Comparison of ENCODE assay signal across 21 cellular contexts in the genomic region with DNA sequence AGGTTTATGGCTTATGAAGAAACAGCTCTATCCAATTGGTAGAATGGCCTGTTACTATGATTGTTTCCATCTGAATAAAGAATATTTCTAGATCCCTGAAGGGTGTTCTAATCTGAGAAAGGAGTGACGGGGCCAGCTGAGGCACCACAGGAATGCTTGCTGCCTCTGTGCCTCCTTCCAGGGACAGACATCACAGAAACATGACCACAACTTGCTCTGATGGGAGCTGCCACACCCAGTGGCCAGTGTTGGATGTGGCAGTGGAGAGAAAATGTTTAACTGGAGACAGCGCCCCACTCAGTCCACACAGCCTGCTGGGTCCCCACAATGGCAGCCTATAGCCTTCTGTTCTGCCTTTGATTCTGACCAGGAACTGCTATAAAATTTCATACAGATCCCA. TPM values are rescaled to one million over a fixed set of nuclear protein-coding genes. Genes with fewer than 3 reads are reported as not detected.
DNase-seq lines count a peak whose midpoint lies in the region; ATAC-seq, FAIRE-seq and TF ChIP-seq lines count a peak whose summit lies in the region.
"Had no signal": no experiment of that assay in that cellular context is flagged by ENCODE, and none has a peak within 500 bp of the region (broad histone marks: within the 10 kb centered on the region; RNA-seq: fewer than 3 reads in every experiment).

No MANE protein-coding gene starts in this region.

- no peaks in the 10 kb centered on the region for H3K9me2 ChIP-seq in Loucy (replicated peaks; ENCODE audit: low read depth, low read length)

- TF ChIP-seq POLR2A in K562 (conservative IDR thresholded peaks at IDR 0.05) = no peak

- peak; percentile 32 for DNase-seq in ELR (ENCODE audit: low read depth)
- peak in 3 of 4 experiments; percentile 16 to 33 (median 17) for DNase-seq in K562 (ENCODE audit: extremely low read depth in 1 of 4, low spot score in 3 of 4)
- DNase-seq in psoas muscle = peak; percentile 65 to 80
- no peak for DNase-seq in NCI-H2081 treated with DMSO at 0.1 percent for 48 hours (lab: John Stamatoyannopoulos, UW)
- no peak for DNase-seq in cardiac septum (ENCODE audit: low spot score)
- DNase-seq in HPDE6-E6E7 (ENCODE audit: extremely low spot score) = no peak
- DNase-seq: activated naive CD8-positive, alpha-beta T cell treated with anti-CD3 and anti-CD28 coated beads, Interleukin-2, amount 50 U/mL, for 24 hours; activated T-cell treated with anti-CD3 and anti-CD28 coated beads for 4 hours; CD4-positive, alpha-beta T cell; colonic mucosa; GF-D8; lower lobe of right lung; NCI-H1092; NCI-H226; sigmoid colon; stimulated activated naive B cell treated with anti-CD40 and anti-IgM and Interleukin-4, amounts not matched to agents 10 μg/mL and 1 μg/mL and 100 μg/mL, for 72 hours; SW 1271 had no signal

- TF ChIP-seq CTCF in Loucy (conservative IDR thresholded peaks at IDR 0.05; ENCODE audit: low read length) (peak; percentile 42), K562 (IDR thresholded peaks at IDR 0.05 in 2 of 3, conservative IDR thresholded peaks at IDR 0.05 in 1 of 3; ENCODE audit: insufficient read depth in 2 of 3, low read depth in 1 of 3, low read length in 3 of 3) (peak; percentile 39 to 91 (median 54); a peak in 5 of 6 replicates), psoas muscle (IDR thresholded peaks at IDR 0.05) (peak; percentile 46)

- no peak overlapping the region for H3K4me3 ChIP-seq in Loucy (ENCODE audit: low read length, poor library complexity, severe bottlenecking)
- no peak overlapping the region for H3K4me3 ChIP-seq in K562
- H3K4me3 ChIP-seq in psoas muscle = no peak overlapping the region
- H3K4me3 ChIP-seq: colonic mucosa, HAP-1, lower lobe of right lung, sigmoid colon had no signal

- peak in 1 of 2 experiments; percentile 34; a peak in 2 of 4 replicates for TF ChIP-seq RAD21 in K562 (CRISPR knock-in tag; conservative IDR thresholded peaks at IDR 0.05 in 1 of 2, IDR thresholded peaks at IDR 0.05 in 1 of 2)

- H3K27ac ChIP-seq in K562 (ENCODE audit: extremely low read depth, low read depth, low read length) = no peak overlapping the region
- H3K27ac ChIP-seq in psoas muscle = peak overlapping the region; percentile 90
- H3K27ac ChIP-seq: colonic mucosa, lower lobe of right lung, sigmoid colon had no signal

- no peaks in the 10 kb centered on the region for H3K9me1 ChIP-seq in K562 (ENCODE audit: control insufficient read depth, insufficient read depth, low read length)

- H3K9me3 ChIP-seq in Loucy (ENCODE audit: insufficient read depth, low read depth, low read length) = no peaks in the 10 kb centered on the region
- no peaks in the 10 kb centered on the region for H3K9me3 ChIP-seq in K562 (replicated peaks; ENCODE audit: control insufficient read depth, insufficient read depth, low read depth, low read length)
- no peaks in the 10 kb centered on the region for H3K9me3 ChIP-seq in psoas muscle
- H3K9me3 ChIP-seq: colonic mucosa, HAP-1, lower lobe of right lung, sigmoid colon had no signal

- BruUV-seq in K562 (replicated peaks; lab: Mats Ljungman, UMichigan) = no TSS peak

- H3K9ac ChIP-seq in Loucy (ENCODE audit: low read depth, low read length, poor library complexity, severe bottlenecking) (no peak overlapping the region), K562 (ENCODE audit: insufficient read depth in 1 of 2, low read depth in 2 of 2, low read length in 2 of 2) (no peak overlapping the region)

- in situ Hi-C loops in K562 (cut with MboI) = loop anchor here (25.0 kb wide), 1 partner anchor 679 kb away; a partner anchor contains a TSS

- no peak overlapping the region for H3K4me2 ChIP-seq in Loucy (ENCODE audit: low read depth, low read length, poor library complexity, severe bottlenecking)
- H3K4me2 ChIP-seq in K562 (ENCODE audit: insufficient read depth, low read length) = no peak overlapping the region

- H3K27me3 ChIP-seq in Loucy (ENCODE audit: insufficient read depth, low read length, poor library complexity, severe bottlenecking) (no peaks in the 10 kb centered on the region), K562 (ENCODE audit: control insufficient read depth in 2 of 2, insufficient read depth in 2 of 2, low read length in 2 of 2) (no peaks in the 10 kb centered on the region), psoas muscle (ENCODE audit: insufficient read depth in 3 of 3, low read length in 2 of 3) (no peaks in the 10 kb centered on the region)
- H3K27me3 ChIP-seq: colonic mucosa, sigmoid colon had no signal

- no peaks in the 10 kb centered on the region for H4K20me1 ChIP-seq in Loucy (ENCODE audit: insufficient read depth, low read length, poor library complexity, severe bottlenecking)
- H4K20me1 ChIP-seq in K562 (replicated peaks; ENCODE audit: control insufficient read depth, insufficient read depth, low read length) = no peaks in the 10 kb centered on the region

- H3K79me2 ChIP-seq in Loucy (ENCODE audit: insufficient read depth, low read length) = no peaks in the 10 kb centered on the region
- H3K79me2 ChIP-seq in K562 (ENCODE audit: control insufficient read depth, insufficient read depth, low read length) = no peaks in the 10 kb centered on the region

- no peaks in the 10 kb centered on the region for H3F3A ChIP-seq in Loucy (ENCODE audit: low read depth)

- CTCF ChIA-PET in K562 (lab: Yijun Ruan, JAX; ENCODE audit: low intra/inter-chr PET ratio) = interaction anchor here (0.6 kb wide), 1 partner anchor 346 kb away, joined by 3 read pairs; no protein-coding TSS in a partner anchor

- intact Hi-C loops in K562 (cut with micrococcal nuclease) = no loop called here
- intact Hi-C loops in psoas muscle (cut with DNase I) = loop anchor here (5.0 to 10.0 kb wide), 2 partner anchors 36 to 272 kb away; no protein-coding TSS in a partner anchor
- intact Hi-C loops in cardiac septum (cut with DNase I) = no loop called here

- FAIRE-seq in K562 (lab: Jason Lieb, UNC) = no peak

- no peak for TF ChIP-seq EP300 in K562 (IDR thresholded peaks at IDR 0.05; ENCODE audit: low read length)

- H2AFZ ChIP-seq in Loucy (ENCODE audit: low read length) = no peak overlapping the region
- no peak overlapping the region for H2AFZ ChIP-seq in K562 (ENCODE audit: low read depth, low read length)

- POLR2A ChIA-PET in K562 (lab: Yijun Ruan, JAX) = interaction anchor here (0.7 to 0.9 kb wide), 2 partner anchors 9 to 15 kb away, joined by 3 read pairs; no protein-coding TSS in a partner anchor

- no peaks in the 10 kb centered on the region for H3K36me3 ChIP-seq in Loucy (ENCODE audit: insufficient read depth, low read length)
- H3K36me3 ChIP-seq in K562 (ENCODE audit: control insufficient read depth, insufficient read depth, low read length) = no peaks in the 10 kb centered on the region
- H3K36me3 ChIP-seq in psoas muscle (ENCODE audit: insufficient read depth in 1 of 2, low read depth in 1 of 2) = peaks cover 0 to 3% of the 10 kb centered on the region in 2 donors
- H3K36me3 ChIP-seq: colonic mucosa, HAP-1 had no signal

- 14% methylated on average over 1 of the region's 2 CpGs for WGBS in K562 (ENCODE audit: insufficient coverage, low coverage, missing lambda C conversion rate)
- 54 to 70% (median 56%) methylated on average over 2 of the region's 2 CpGs for WGBS in psoas muscle, 3 donors

- ATAC-seq in K562 = peak; percentile 79
- peak; percentile 48 to 68 (median 62) for ATAC-seq in psoas muscle
- ATAC-seq in GM21390 (IDR thresholded peaks at IDR 0.05; ENCODE audit: unreplicated experiment) = no peak
- ATAC-seq: activated CD4-positive, CD25-positive, alpha-beta regulatory T cell treated with anti-CD3 and anti-CD28 coated beads, Interleukin-2, amount 50 U/mL, for 24 hours; activated naive CD8-positive, alpha-beta T cell treated with anti-CD3 and anti-CD28 coated beads, Interleukin-2, amount 50 U/mL, for 24 hours; lower lobe of right lung; stimulated activated naive B cell treated with anti-CD40 and anti-IgM and Interleukin-4, amounts not matched to agents 10 μg/mL and 1 μg/mL and 100 μg/mL, for 72 hours had no signal

- no peaks in the 10 kb centered on the region for H3K4me1 ChIP-seq in Loucy (ENCODE audit: insufficient read depth, low read length, poor library complexity, severe bottlenecking)
- H3K4me1 ChIP-seq in K562 (replicated peaks in 1 of 2; ENCODE audit: control insufficient read depth in 2 of 2, insufficient read depth in 2 of 2, low read length in 2 of 2) = peaks cover 0 to 4% of the 10 kb centered on the region in 2 experiments; a peak in 2 of 5 replicates
- peaks cover 69% of the 10 kb centered on the region for H3K4me1 ChIP-seq in psoas muscle
- H3K4me1 ChIP-seq: colonic mucosa, HAP-1 had no signal

RNA-seq across cellular contexts. Expression of gene TESK1, which starts 38.6 kb away (rescaled TPM):
- total RNA-seq in K562 (2011; cell fraction: chromatin; rRNA removed; ENCODE audit: low replicate concordance) = 31.6 and 38.4 TPM in 2 replicates
- total RNA-seq in K562 (2011; cell fraction: nucleolus; rRNA removed) = 22.0 and 29.9 TPM in 2 replicates
- total RNA-seq in K562 (2011; cell fraction: nucleoplasm; rRNA removed) = 25.6 and 25.8 TPM in 2 replicates
- 3.7 and 4.8 TPM in 2 replicates for total RNA-seq in K562 (2014; rRNA removed)
- 1.8 and 2.1 TPM in 2 replicates for total RNA-seq in K562 (2014; rRNA removed; fragmentation: Illumina TruSeq; extraction: Trizol)
- total RNA-seq in K562 (2015; rRNA removed; fragmentation: Illumina TruSeq; extraction: Trizol) = 4.1 and 4.3 TPM in 2 replicates
- 7.9 and 10.4 TPM in 2 replicates for total RNA-seq in K562 (2021)
- polyA plus RNA-seq in K562 (2011; rRNA removed) = 5.9 and 6.2 TPM in 2 replicates
- polyA plus RNA-seq in K562 (2011; cell fraction: cytosol; rRNA removed) = 5.3 and 8.8 TPM in 2 replicates
- 40.2 and 56.0 TPM in 2 replicates for polyA plus RNA-seq in K562 (2011; cell fraction: nucleus; rRNA removed)
- 11.7 and 15.9 TPM in 2 replicates for polyA plus RNA-seq in K562 (2012)
- 6.0 and 7.4 TPM in 2 replicates for polyA plus RNA-seq in K562 (2014; fragmentation: Illumina TruSeq; extraction: Trizol)
- polyA plus RNA-seq in K562 (2014; fragmentation: Nextera tagmentation; extraction: Ambion mirVana) = under 1 TPM; 0.07 to 0.21 TPM
- polyA plus RNA-seq in K562 (2014; rRNA removed) = 5.9 and 8.1 TPM in 2 replicates
- 5.2 and 5.7 TPM in 2 replicates for polyA minus RNA-seq in K562 (2011; rRNA and poly(A)+ RNA removed)
- 4.2 and 8.7 TPM in 2 replicates for polyA minus RNA-seq in K562 (2011; cell fraction: cytosol; rRNA and poly(A)+ RNA removed)
- polyA minus RNA-seq in K562 (2011; cell fraction: nucleus; rRNA and poly(A)+ RNA removed) = 12.4 and 17.7 TPM in 2 replicates
- 10 to 100 TPM; 44.4 to 81.0 (median 56.8) TPM for total RNA-seq in psoas muscle
- 10 to 100 TPM; 59.4 to 73.6 (median 70.7) TPM for polyA plus RNA-seq in psoas muscle
- total RNA-seq in cardiac septum = 34.2 TPM

RNA-seq across cellular contexts. Expression of gene CD72, which starts 51.8 kb away (rescaled TPM):
- total RNA-seq in K562 (2011; cell fraction: chromatin; rRNA removed; ENCODE audit: low replicate concordance) = 2.0 and 3.5 TPM in 2 replicates
- 1.8 and 2.2 TPM in 2 replicates for total RNA-seq in K562 (2011; cell fraction: nucleolus; rRNA removed)
- total RNA-seq in K562 (2011; cell fraction: nucleoplasm; rRNA removed) = 3.8 and 4.7 TPM in 2 replicates
- 0.33 TPM in 1 of 2 replicates, not detected in the other for total RNA-seq in K562 (2014; rRNA removed)
- total RNA-seq in K562 (2014; rRNA removed; fragmentation: Illumina TruSeq; extraction: Trizol) = 0.29 and 0.41 TPM in 2 replicates
- total RNA-seq in K562 (2015; rRNA removed; fragmentation: Illumina TruSeq; extraction: Trizol) = 0.62 and 0.75 TPM in 2 replicates
- 0.25 and 0.55 TPM in 2 replicates for total RNA-seq in K562 (2021)
- 0.78 and 1.7 TPM in 2 replicates for polyA plus RNA-seq in K562 (2011; rRNA removed)
- 1.0 TPM in 2 replicates for polyA plus RNA-seq in K562 (2011; cell fraction: cytosol; rRNA removed)
- 7.0 and 8.5 TPM in 2 replicates for polyA plus RNA-seq in K562 (2011; cell fraction: nucleus; rRNA removed)
- 0.74 and 0.98 TPM in 2 replicates for polyA plus RNA-seq in K562 (2012)
- polyA plus RNA-seq in K562 (2014; fragmentation: Illumina TruSeq; extraction: Trizol) = 0.25 and 0.43 TPM in 2 replicates
- polyA plus RNA-seq in K562 (2014; fragmentation: Nextera tagmentation; extraction: Ambion mirVana) = under 1 TPM; 0.11 to 0.13 TPM
- 0.19 and 0.54 TPM in 2 replicates for polyA plus RNA-seq in K562 (2014; rRNA removed)
- polyA minus RNA-seq in K562 (2011; rRNA and poly(A)+ RNA removed) = 0.70 and 0.87 TPM in 2 replicates
- not detected in 2 replicates for polyA minus RNA-seq in K562 (2011; cell fraction: cytosol; rRNA and poly(A)+ RNA removed)
- 1.2 and 1.6 TPM in 2 replicates for polyA minus RNA-seq in K562 (2011; cell fraction: nucleus; rRNA and poly(A)+ RNA removed)
- total RNA-seq in psoas muscle = under 1 TPM; 0.57 to 0.71 (median 0.64) TPM
- polyA plus RNA-seq in psoas muscle = 1 to 10 TPM in 1 of 3 donors, under 1 TPM in 2; 0.46 to 1.2 (median 0.68) TPM
- 0.59 TPM for total RNA-seq in cardiac septum

Comparison
In these comparisons a context has a peak if more than half of its experiments do, and no peak if none do; other contexts are left out.
1. DNase-seq: peak in ELR (single experiment), K562 (3 of 4) and psoas muscle (2 of 2); none in NCI-H2081 treated with DMSO at 0.1 percent for 48 hours (single experiment), cardiac septum (single experiment) and HPDE6-E6E7 (single experiment).
2. intact Hi-C loops: an anchor here in psoas muscle (5.0 to 10.0 kb wide); none called in K562 and cardiac septum.
3. Peak in every context shown above with its lines, with median percentiles within 50 percentile points of each other: CTCF ChIP-seq.